Comparison of ENCODE assay signal across 19 cellular contexts in the genomic region with DNA sequence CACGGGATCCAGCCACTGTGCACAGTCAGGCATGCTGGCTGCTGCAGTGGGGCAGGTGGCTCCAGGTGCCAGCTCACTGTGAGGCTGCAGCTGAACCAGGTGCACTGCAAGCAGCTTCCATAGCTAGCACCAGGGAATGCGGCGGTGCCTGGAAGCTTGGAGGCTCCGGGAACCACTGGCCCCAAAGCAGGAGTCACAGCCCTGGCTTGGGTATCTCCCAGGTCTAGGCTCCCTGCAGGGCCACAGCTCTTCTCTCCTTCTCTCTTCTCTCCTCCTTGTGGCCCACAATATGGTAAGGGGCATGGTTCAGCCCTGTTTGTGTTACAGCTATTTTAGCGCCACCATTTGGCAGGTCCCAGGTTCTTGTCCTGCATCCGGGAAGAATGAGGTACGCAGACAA.
"Had no signal": no experiment of that assay in that cellular context is flagged by ENCODE, and none has a peak within 500 bp of the region (broad histone marks: within the 10 kb centered on the region; RNA-seq: fewer than 3 reads in every experiment).

No MANE protein-coding gene starts in this region.

- H3K4me3 ChIP-seq: gastrocnemius medialis, heart left ventricle, pancreas, stomach, testis had no signal

- H3K27me3 Mint-ChIP-seq: activated CD8-positive, alpha-beta memory T cell treated with anti-CD3 and anti-CD28 coated beads, Interleukin-2, amount 10 ng/mL, durations not matched to agents 7 days and 5 days; activated T-cell treated with anti-CD3 and anti-CD28 coated beads, Interleukin-2, amount 50 U/mL, for 24 hours; effector memory CD8-positive, alpha-beta T cell had no signal

- H3K4me3 Mint-ChIP-seq: activated CD8-positive, alpha-beta memory T cell treated with anti-CD3 and anti-CD28 coated beads, Interleukin-2, amount 10 ng/mL, durations not matched to agents 7 days and 5 days; activated naive CD4-positive, alpha-beta T cell treated with anti-CD3 and anti-CD28 coated beads, Interleukin-2, amount 10 ng/mL, durations not matched to agents 7 days and 5 days; activated T-cell treated with anti-CD3 and anti-CD28 coated beads, Interleukin-2, amount 50 U/mL, for 24 hours; effector memory CD8-positive, alpha-beta T cell; neural crest cell; T-helper 2 cell treated with Interferon-gamma antibody and Interleukin-4, amounts not matched to agents 5 μg/mL and 100 μg/mL, for 36 hours had no signal

- H3K9me3 ChIP-seq: gastrocnemius medialis, pancreas, testis had no signal

- H3K27ac ChIP-seq: epithelial cell of prostate, gastrocnemius medialis, heart left ventricle, pancreas, testis had no signal

- H3K4me1 ChIP-seq: gastrocnemius medialis, heart left ventricle had no signal

- H3K36me3 ChIP-seq: gastrocnemius medialis, heart left ventricle, pancreas, stomach had no signal

- FAIRE-seq: islet of Langerhans, pancreas had no signal

- DNase-seq: activated CD4-positive, alpha-beta T cell treated with anti-CD3 and anti-CD28 coated beads, Interleukin-2, amount 50 U/mL, for 4 hours; activated CD4-positive, CD25-positive, alpha-beta regulatory T cell treated with anti-CD3 and anti-CD28 coated beads, Interleukin-2, amount 50 U/mL, for 72 hours; activated CD8-positive, alpha-beta memory T cell treated with anti-CD3 and anti-CD28 coated beads, Interleukin-2, amount 10 ng/mL, durations not matched to agents 7 days and 5 days; activated naive CD4-positive, alpha-beta T cell treated with anti-CD3 and anti-CD28 coated beads, Interleukin-2, amount 10 ng/mL, durations not matched to agents 7 days and 5 days; activated T-cell treated with anti-CD3 and anti-CD28 coated beads, Interleukin-2, amount 50 U/mL, for 24 hours; dermis blood vessel endothelial cell; effector memory CD8-positive, alpha-beta T cell; gastrocnemius medialis; heart left ventricle; left colon; pancreas; stimulated activated CD4-positive, alpha-beta T cell treated with anti-CD3 and anti-CD28 coated beads, Interleukin-12 subunit alpha, Interleukin-12 subunit beta, amount 100 ng/mL, for 4 hours; stimulated activated CD4-positive, alpha-beta T cell treated with anti-CD3 and anti-CD28 coated beads, Interleukin-2, amount 100 ng/mL, for 24 hours; stomach; testis had no signal

- ATAC-seq: activated CD8-positive, alpha-beta memory T cell treated with anti-CD3 and anti-CD28 coated beads, Interleukin-2, amount 10 ng/mL, durations not matched to agents 7 days and 5 days; effector memory CD8-positive, alpha-beta T cell; gastrocnemius medialis; heart left ventricle; left colon; pancreas had no signal

- H3K27ac Mint-ChIP-seq: activated CD8-positive, alpha-beta memory T cell treated with anti-CD3 and anti-CD28 coated beads, Interleukin-2, amount 10 ng/mL, durations not matched to agents 7 days and 5 days; activated naive CD4-positive, alpha-beta T cell treated with anti-CD3 and anti-CD28 coated beads, Interleukin-2, amount 10 ng/mL, durations not matched to agents 7 days and 5 days; activated T-cell treated with anti-CD3 and anti-CD28 coated beads, Interleukin-2, amount 50 U/mL, for 24 hours; effector memory CD8-positive, alpha-beta T cell; T-helper 2 cell treated with Interferon-gamma antibody and Interleukin-4, amounts not matched to agents 5 μg/mL and 100 μg/mL, for 36 hours had no signal

- H3K27me3 ChIP-seq: gastrocnemius medialis, heart left ventricle, pancreas, stomach, testis had no signal

- H3K4me1 Mint-ChIP-seq: activated CD8-positive, alpha-beta memory T cell treated with anti-CD3 and anti-CD28 coated beads, Interleukin-2, amount 10 ng/mL, durations not matched to agents 7 days and 5 days; neural crest cell had no signal
